In the genomic region with DNA sequence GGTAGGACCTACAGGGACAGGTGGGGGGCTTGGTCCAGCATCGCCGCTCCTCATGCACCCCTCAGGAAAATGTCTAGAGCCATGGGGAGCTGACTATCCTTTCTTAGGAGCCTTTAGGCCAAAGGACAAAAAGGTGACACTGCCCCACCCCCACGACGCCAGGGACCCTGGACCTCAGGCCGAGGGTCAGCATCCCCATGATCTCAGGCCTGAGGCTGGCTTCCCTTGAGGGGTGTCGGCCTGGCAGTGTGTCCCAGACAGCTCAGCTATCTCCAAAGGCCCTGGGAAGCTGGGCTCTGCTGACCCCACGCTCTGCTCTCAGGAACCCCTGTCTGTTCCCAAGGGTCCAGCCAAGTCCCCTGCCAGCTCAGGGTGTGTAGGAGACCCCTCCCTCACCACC, we compare ENCODE assay signal across 19 cellular contexts. TPM values are rescaled to one million over a fixed set of nuclear protein-coding genes. Genes with fewer than 3 reads are reported as not detected.
DNase-seq lines count a peak whose midpoint lies in the region; ATAC-seq and TF ChIP-seq lines count a peak whose summit lies in the region.
"Had no signal": no experiment of that assay in that cellular context is flagged by ENCODE, and none has a peak within 500 bp of the region (broad histone marks: within the 10 kb centered on the region; RNA-seq: fewer than 3 reads in every experiment).

No MANE protein-coding gene starts in this region.

- H3K4me3 ChIP-seq in neural progenitor cell: no peak overlapping the region
- H3K4me3 ChIP-seq: PC-9 had no signal

- H3F3A ChIP-seq in neural progenitor cell (ENCODE audit: low read depth): no peaks in the 10 kb centered on the region

- H3K36me3 Mint-ChIP-seq in WTC11 (no peaks in the 10 kb centered on the region), neural progenitor cell (no peaks in the 10 kb centered on the region)
- H3K36me3 Mint-ChIP-seq in activated T-cell treated with anti-CD3 and anti-CD28 coated beads, Interleukin-2, amount 50 U/mL, for 24 hours (ENCODE audit: low read depth): no peaks in the 10 kb centered on the region
- H3K36me3 Mint-ChIP-seq: CD14-positive monocyte had no signal

- H3K36me3 ChIP-seq in neural progenitor cell: no peaks in the 10 kb centered on the region

- no peak overlapping the region for H3K27ac ChIP-seq in neural progenitor cell
- H3K27ac ChIP-seq: PC-9 had no signal

- H3K27me3 Mint-ChIP-seq in WTC11 (ENCODE audit: low read depth) (peaks cover 42% of the 10 kb centered on the region), neural progenitor cell (ENCODE audit: insufficient read depth, low read depth) (peaks cover 20% of the 10 kb centered on the region)
- peaks cover 46% of the 10 kb centered on the region for H3K27me3 Mint-ChIP-seq in activated T-cell treated with anti-CD3 and anti-CD28 coated beads, Interleukin-2, amount 50 U/mL, for 24 hours

- no peaks in the 10 kb centered on the region for H3K9me3 Mint-ChIP-seq in WTC11
- no peaks in the 10 kb centered on the region for H3K9me3 Mint-ChIP-seq in neural progenitor cell
- H3K9me3 Mint-ChIP-seq in activated T-cell treated with anti-CD3 and anti-CD28 coated beads, Interleukin-2, amount 50 U/mL, for 24 hours: no peaks in the 10 kb centered on the region
- H3K9me3 Mint-ChIP-seq: H9 had no signal

- no peaks in the 10 kb centered on the region for H4K20me1 ChIP-seq in neural progenitor cell (ENCODE audit: low read depth)

- H3K27me3 ChIP-seq in neural progenitor cell: peaks cover 48% of the 10 kb centered on the region

- intact Hi-C loops in left ventricle myocardium superior (cut with micrococcal nuclease) (no loop called here), cardiac septum (cut with DNase I) (no loop called here)

- CTCF ChIA-PET in WTC11 (lab: Charles Lee): interaction anchor here (1.5 to 3.2 kb wide), 5 partner anchors 13 to 67 kb away, joined by 3 to 10 read pairs (median 9); no protein-coding TSS in a partner anchor

- H3K4me3 Mint-ChIP-seq in WTC11 (peak overlapping the region; percentile 54), neural progenitor cell (peak overlapping the region; percentile 13)
- no peak overlapping the region for H3K4me3 Mint-ChIP-seq in activated T-cell treated with anti-CD3 and anti-CD28 coated beads, Interleukin-2, amount 50 U/mL, for 24 hours

- H3K4me1 ChIP-seq in neural progenitor cell: peaks cover 7% of the 10 kb centered on the region

- H3K4me1 Mint-ChIP-seq in WTC11: peaks cover 10% of the 10 kb centered on the region
- peaks cover 6% of the 10 kb centered on the region for H3K4me1 Mint-ChIP-seq in neural progenitor cell
- H3K4me1 Mint-ChIP-seq in activated T-cell treated with anti-CD3 and anti-CD28 coated beads, Interleukin-2, amount 50 U/mL, for 24 hours (ENCODE audit: low read depth): peaks cover 2% of the 10 kb centered on the region
- H3K4me1 Mint-ChIP-seq: CD14-positive monocyte had no signal

- no peak overlapping the region for H3K4me2 ChIP-seq in neural progenitor cell
- H3K4me2 ChIP-seq: PC-9 had no signal

- DNase-seq in left ventricle myocardium superior: peak; percentile 20
- no peak for DNase-seq in cardiac septum (ENCODE audit: low spot score)
- no peak for DNase-seq in WTC11 (ENCODE audit: low spot score)
- no peak for DNase-seq in neural progenitor cell (ENCODE audit: low spot score)
- no peak for DNase-seq in activated T-cell treated with anti-CD3 and anti-CD28 coated beads, Interleukin-2, amount 50 U/mL, for 24 hours
- DNase-seq in foreskin melanocyte: no peak
- DNase-seq: COR-L47, MV-4-11, NCI-H1417, NCI-H187 treated with DMSO at 0.1 percent for 48 hours, NCI-H2171, NCI-H510A, NCI-H82, PC-9 had no signal

- H3K9ac ChIP-seq in neural progenitor cell: no peak overlapping the region

- no peaks in the 10 kb centered on the region for H3K79me2 ChIP-seq in neural progenitor cell (ENCODE audit: low read depth)

- ATAC-seq in left ventricle myocardium superior: no peak
- no peak for ATAC-seq in WTC11
- no peak for ATAC-seq in GM21529 (IDR thresholded peaks at IDR 0.05; ENCODE audit: unreplicated experiment)

- TF ChIP-seq CTCF in WTC11 (IDR thresholded peaks at IDR 0.05) (no peak), neural progenitor cell (IDR thresholded peaks at IDR 0.05) (no peak)

- no peak overlapping the region for H2AFZ ChIP-seq in neural progenitor cell (replicated peaks)
- H2AFZ ChIP-seq: PC-9 had no signal

- POLR2A ChIA-PET in WTC11 (lab: Charles Lee): no interaction called here

- H3K9me3 ChIP-seq in neural progenitor cell (ENCODE audit: low read depth): no peaks in the 10 kb centered on the region

- no peak overlapping the region for H3K27ac Mint-ChIP-seq in WTC11
- no peak overlapping the region for H3K27ac Mint-ChIP-seq in neural progenitor cell
- H3K27ac Mint-ChIP-seq in activated T-cell treated with anti-CD3 and anti-CD28 coated beads, Interleukin-2, amount 50 U/mL, for 24 hours: no peak overlapping the region
- H3K27ac Mint-ChIP-seq: CD14-positive monocyte, H9 had no signal

TF ChIP-seq in WTC11, 78 proteins besides CTCF, POLR2A, EP300 and RAD21:
- TF ChIP-seq ZNF671 (CRISPR knock-in tag; IDR thresholded peaks at IDR 0.05) (no peak), ETV6 (CRISPR knock-in tag; IDR thresholded peaks at IDR 0.05) (no peak)
- TF ChIP-seq, protein P1, sequence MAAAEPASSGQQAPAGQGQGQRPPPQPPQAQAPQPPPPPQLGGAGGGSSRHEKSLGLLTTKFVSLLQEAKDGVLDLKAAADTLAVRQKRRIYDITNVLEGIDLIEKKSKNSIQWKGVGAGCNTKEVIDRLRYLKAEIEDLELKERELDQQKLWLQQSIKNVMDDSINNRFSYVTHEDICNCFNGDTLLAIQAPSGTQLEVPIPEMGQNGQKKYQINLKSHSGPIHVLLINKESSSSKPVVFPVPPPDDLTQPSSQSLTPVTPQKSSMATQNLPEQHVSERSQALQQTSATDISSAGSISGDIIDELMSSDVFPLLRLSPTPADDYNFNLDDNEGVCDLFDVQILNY (CRISPR knock-in tag; IDR thresholded peaks at IDR 0.05): no peak

RNA-seq across cellular contexts. Expression of gene MRGPRG, which starts 16.3 kb away (rescaled TPM):
- not detected for total RNA-seq in left ventricle myocardium superior
- not detected for total RNA-seq in cardiac septum
- not detected in 3 replicates for total RNA-seq in WTC11 (2021)
- not detected in 2 replicates for total RNA-seq in neural progenitor cell (ENCODE audit: low replicate concordance)
- total RNA-seq: A673, H9, HT-29, PC-9 had no signal

RNA-seq across cellular contexts. Expression of gene MRGPRE, which starts 29.9 kb away (rescaled TPM):
- 0.42 TPM for total RNA-seq in left ventricle myocardium superior
- total RNA-seq in cardiac septum: 0.38 TPM
- not detected in 3 replicates for total RNA-seq in WTC11 (2021)
- total RNA-seq in neural progenitor cell (ENCODE audit: low replicate concordance): not detected in 2 replicates
- total RNA-seq: A673, H9, PC-9 had no signal

RNA-seq across cellular contexts. Expression of gene OSBPL5, which starts 37.2 kb away (rescaled TPM):
- 15.9 TPM for total RNA-seq in left ventricle myocardium superior
- total RNA-seq in cardiac septum: 16.6 TPM
- 13.1 to 17.7 TPM (median 14.8 TPM) in 3 replicates for total RNA-seq in WTC11 (2021)
- 6.2 and 20.1 TPM in 2 replicates for total RNA-seq in neural progenitor cell (ENCODE audit: low replicate concordance)
